9 cellular contexts compared by ENCODE assay signal in genomic region chr15:41937568-41937923, GRCh38. TPM values are rescaled to one million over a fixed set of nuclear protein-coding genes. Genes with fewer than 3 reads are reported as not detected.
DNase-seq lines count a peak whose midpoint lies in the region; ATAC-seq and TF ChIP-seq lines count a peak whose summit lies in the region.
"Had no signal": no experiment of that assay in that cellular context is flagged by ENCODE, and none has a peak within 500 bp of the region (broad histone marks: within the 10 kb centered on the region; RNA-seq: fewer than 3 reads in every experiment).

No MANE protein-coding gene starts in this region.

- H3K27me3 Mint-ChIP-seq in CD4-positive, alpha-beta T cell, result no peaks in the 10 kb centered on the region
- no peaks in the 10 kb centered on the region for H3K27me3 Mint-ChIP-seq in naive thymus-derived CD8-positive, alpha-beta T cell

- no peaks in the 10 kb centered on the region for H3K9me3 Mint-ChIP-seq in CD4-positive, alpha-beta T cell
- H3K9me3 Mint-ChIP-seq in naive thymus-derived CD8-positive, alpha-beta T cell, result peaks cover 0 to 4% (median 0%) of the 10 kb centered on the region in 9 donors

- intact Hi-C loops in CD4-positive, alpha-beta T cell (cut with DNase I, micrococcal nuclease), result loop anchor here (1.0 to 5.0 kb wide), 6 partner anchors 34 to 335 kb away; partner anchors contain the start of genes GANC (in 1 of the 2), JMJD7 (in 1 of the 2), MAPKBP1 (in 1 of the 2) and SPTBN5 (in 1 of the 2)

- no peak overlapping the region; the same call in 1 of the 2 replicates for H3K9ac ChIP-seq in Karpas-422 (ENCODE audit: low read length)

- no peaks in the 10 kb centered on the region for H3K9me3 ChIP-seq in CD4-positive, alpha-beta T cell (ENCODE audit: control insufficient read depth, low read length)
- H3K9me3 ChIP-seq in Karpas-422 (ENCODE audit: low read length), result no peaks in the 10 kb centered on the region

- ATAC-seq in CD4-positive, alpha-beta T cell (ENCODE audit: poor library complexity), result peak; percentile 1
- no peak for ATAC-seq in naive thymus-derived CD8-positive, alpha-beta T cell
- ATAC-seq in HG03469 (IDR thresholded peaks at IDR 0.05; ENCODE audit: unreplicated experiment), result no peak

- POLR2A ChIA-PET in CD4-positive, alpha-beta T cell (lab: Charles Lee), result interaction anchor here (1.0 to 8.9 kb wide), 15 partner anchors 11 to 605 kb away, joined by 4 to 209 read pairs (median 7); partner anchors contain the start of genes EHD4, GANC, MAPKBP1 and MGA
- POLR2A ChIA-PET in naive thymus-derived CD8-positive, alpha-beta T cell (lab: Charles Lee), result interaction anchor here (0.6 to 5.5 kb wide), 12 partner anchors 22 to 608 kb away, joined by 3 to 59 read pairs (median 5); partner anchors contain the start of genes EHD4 and MAPKBP1

- peak overlapping the region; percentile 89 for H3K27ac Mint-ChIP-seq in CD4-positive, alpha-beta T cell
- peak overlapping the region; percentile 93 to 100 (median 98) for H3K27ac Mint-ChIP-seq in naive thymus-derived CD8-positive, alpha-beta T cell

- H4K20me1 ChIP-seq in Karpas-422 (ENCODE audit: insufficient read depth, low read depth, low read length), result no peaks in the 10 kb centered on the region

- peaks cover 17% of the 10 kb centered on the region for H3K36me3 Mint-ChIP-seq in CD4-positive, alpha-beta T cell (ENCODE audit: low read depth)
- H3K36me3 Mint-ChIP-seq in naive thymus-derived CD8-positive, alpha-beta T cell, result peaks cover 0 to 14% (median 2%) of the 10 kb centered on the region in 3 donors

- TF ChIP-seq CTCF in CD4-positive, alpha-beta T cell (IDR thresholded peaks at IDR 0.05), result peak; percentile 4

- peak overlapping the region; percentile 97 for H3K27ac ChIP-seq in CD4-positive, alpha-beta T cell (ENCODE audit: low read depth, low read length)
- H3K27ac ChIP-seq in Karpas-422 (ENCODE audit: low read length), result peak overlapping the region; percentile 17; the same call in 1 of the 2 replicates
- H3K27ac ChIP-seq in caudate nucleus (ENCODE audit: low read depth, low read length), result peak overlapping the region; percentile 36

- H3K79me2 ChIP-seq in Karpas-422 (ENCODE audit: low read length), result peaks cover 37% of the 10 kb centered on the region

- no peaks in the 10 kb centered on the region for H3K9me2 ChIP-seq in Karpas-422 (replicated peaks; ENCODE audit: insufficient read depth, low read length)

- H3K4me3 Mint-ChIP-seq in CD4-positive, alpha-beta T cell, result peak overlapping the region; percentile 83
- peak overlapping the region; percentile 20 to 89 (median 76) for H3K4me3 Mint-ChIP-seq in naive thymus-derived CD8-positive, alpha-beta T cell

- no peak overlapping the region for H3K4me3 ChIP-seq in Karpas-422 (ENCODE audit: low read length)

- H3K4me2 ChIP-seq in Karpas-422 (ENCODE audit: low read depth, low read length, poor library complexity, severe bottlenecking), result no peak overlapping the region

- H2AFZ ChIP-seq in Karpas-422 (ENCODE audit: low read length), result no peak overlapping the region

- CTCF ChIA-PET in CD4-positive, alpha-beta T cell (lab: Charles Lee), result interaction anchor here (0.6 to 3.9 kb wide), 18 partner anchors 11 to 379 kb away, joined by 3 to 42 read pairs (median 5); partner anchors contain the start of genes EHD4 and MAPKBP1

- H3K36me3 ChIP-seq in Karpas-422 (ENCODE audit: insufficient read depth, low read length), result peaks cover 3% of the 10 kb centered on the region; the same call in 1 of the 2 replicates

- no peaks in the 10 kb centered on the region for H3K27me3 ChIP-seq in CD4-positive, alpha-beta T cell (ENCODE audit: control insufficient read depth, insufficient read depth, low read length)
- H3K27me3 ChIP-seq in Karpas-422 (ENCODE audit: low read length), result no peaks in the 10 kb centered on the region

- H3K4me1 ChIP-seq in Karpas-422 (ENCODE audit: low read length), result peaks cover 21% of the 10 kb centered on the region

- no peak for DNase-seq in CD4-positive, alpha-beta T cell
- DNase-seq in Karpas-422 (no peak), caudate nucleus (lab: John Stamatoyannopoulos, UW) (no peak), NCI-H187 (lab: John Stamatoyannopoulos, UW) (no peak), globus pallidus (ENCODE audit: low spot score) (no peak), dedifferentiated amniotic fluid mesenchymal stem cell (ENCODE audit: extremely low spot score) (no peak)
- no peak for DNase-seq in naive thymus-derived CD8-positive, alpha-beta T cell
- DNase-seq: glutamatergic neuron had no signal

- peaks cover 63% of the 10 kb centered on the region for H3K4me1 Mint-ChIP-seq in CD4-positive, alpha-beta T cell (ENCODE audit: low read depth)
- peaks cover 27 to 69% (median 56%) of the 10 kb centered on the region in 4 donors for H3K4me1 Mint-ChIP-seq in naive thymus-derived CD8-positive, alpha-beta T cell

RNA-seq across cellular contexts. Expression of gene EHD4, which starts 34.8 kb away (rescaled TPM):
- 10 to 100 TPM; 39.8 to 40.5 TPM for total RNA-seq in CD4-positive, alpha-beta T cell
- 19.9 and 20.4 TPM in 2 replicates for total RNA-seq in Karpas-422 (2014; rRNA removed; shearing (Covaris generic); ENCODE audit: low replicate concordance)
- 10 to 100 TPM in 1 of 2 experiments, 1 to 10 TPM in 1; 9.1 to 10.4 TPM for total RNA-seq in naive thymus-derived CD8-positive, alpha-beta T cell
- 1 to 10 TPM; 5.2 to 7.6 (median 5.9) TPM for polyA plus RNA-seq in naive thymus-derived CD8-positive, alpha-beta T cell

RNA-seq across cellular contexts. Expression of gene SPTBN5, which starts 43.7 kb away (rescaled TPM):
- total RNA-seq in CD4-positive, alpha-beta T cell, result 1 to 10 TPM; 2.2 to 2.3 TPM
- total RNA-seq in Karpas-422 (2014; rRNA removed; shearing (Covaris generic); ENCODE audit: low replicate concordance), result 0.11 and 0.22 TPM in 2 replicates
- under 1 TPM; 0.81 to 0.96 TPM for total RNA-seq in naive thymus-derived CD8-positive, alpha-beta T cell
- polyA plus RNA-seq in naive thymus-derived CD8-positive, alpha-beta T cell, result under 1 TPM in 1 of 3 donors, not detected in 2; 0.02 TPM

Comparison
In these comparisons a context has a peak if more than half of its experiments do, and no peak if none do; other contexts are left out.
1. H3K27ac ChIP-seq: peak in every context shown above with its lines; median percentile 97 in CD4-positive, alpha-beta T cell; 36 in caudate nucleus; 17 in Karpas-422.